In genomic region chr4:183905593-183906485, GRCh38 we compare ENCODE assay signal across 7 cellular contexts. TPM values are rescaled to one million over a fixed set of nuclear protein-coding genes. Genes with fewer than 3 reads are reported as not detected.
DNase-seq lines count a peak whose midpoint lies in the region; ATAC-seq, FAIRE-seq and TF ChIP-seq lines count a peak whose summit lies in the region.

No MANE protein-coding gene starts in this region.

- no peak for ATAC-seq in HG03354 (IDR thresholded peaks at IDR 0.05; ENCODE audit: poor library complexity, severe bottlenecking, unreplicated experiment)

- H3K9ac ChIP-seq in keratinocyte (ENCODE audit: control insufficient read depth, extremely low read depth, insufficient read depth, low read length) = peak overlapping the region; percentile 17

- H3K27ac ChIP-seq in keratinocyte (ENCODE audit: control insufficient read depth, insufficient read depth, low read length) (no peak overlapping the region), small intestine (ENCODE audit: low read depth in 1 of 2, low read length in 1 of 2) (peak overlapping the region in 1 of 2 donors; percentile 85)

- no peaks in the 10 kb centered on the region for H3K9me1 ChIP-seq in keratinocyte (ENCODE audit: control insufficient read depth, extremely low read depth, insufficient read depth, low read length)

- DNase-seq in GM20000 (ENCODE audit: low spot score) = peak; percentile 56
- DNase-seq in NCI-H748 (lab: John Stamatoyannopoulos, UW; ENCODE audit: unreplicated experiment) = peak; percentile 64
- DNase-seq in cerebellum (ENCODE audit: low spot score) = peak; percentile 58
- no peak for DNase-seq in keratinocyte (ENCODE audit: low read depth, low spot score)
- DNase-seq in small intestine = peak; percentile 8
- DNase-seq in SHP77 (lab: John Stamatoyannopoulos, UW) = no peak

- peak overlapping the region; percentile 66 for H2AFZ ChIP-seq in keratinocyte (ENCODE audit: control insufficient read depth, low read length)

- no peaks in the 10 kb centered on the region for H4K20me1 ChIP-seq in keratinocyte (ENCODE audit: control insufficient read depth, extremely low read depth, insufficient read depth, low read length)

- H3K27me3 ChIP-seq in keratinocyte (ENCODE audit: control insufficient read depth, extremely low read depth, insufficient read depth, low read length) (peaks cover 35% of the 10 kb centered on the region), small intestine (ENCODE audit: control insufficient read depth in 2 of 2, insufficient read depth in 2 of 2, low read length in 2 of 2) (peaks cover 0 to 12% of the 10 kb centered on the region in 2 donors)

- H3K36me3 ChIP-seq in keratinocyte (ENCODE audit: control insufficient read depth in 2 of 2, extremely low read depth in 1 of 2, insufficient read depth in 2 of 2, low read length in 2 of 2) = no peaks in the 10 kb centered on the region
- no peaks in the 10 kb centered on the region for H3K36me3 ChIP-seq in small intestine (ENCODE audit: control insufficient read depth in 2 of 2, insufficient read depth in 2 of 2, low read length in 2 of 2)

- TF ChIP-seq CTCF in GM20000 (IDR thresholded peaks at IDR 0.05; ENCODE audit: extremely low read depth, missing control alignments) (no peak), keratinocyte (optimal IDR thresholded peaks at IDR 0.05 in 1 of 3, IDR thresholded peaks at IDR 0.05 in 1 of 3, conservative IDR thresholded peaks at IDR 0.05 in 1 of 3; ENCODE audit: extremely low read depth in 1 of 3, insufficient read depth in 2 of 3, low read length in 3 of 3) (no peak)

- 1% methylated on average over 75 to 93 of the region's 93 CpGs for WGBS in small intestine, 3 donors

- peak overlapping the region; percentile 87 for H3K4me2 ChIP-seq in keratinocyte (ENCODE audit: control insufficient read depth, extremely low read depth, insufficient read depth, low read depth, low read length)

- FAIRE-seq in keratinocyte (lab: Jason Lieb, UNC) (no peak), small intestine (lab: Jason Lieb, UNC) (no peak)

- H3K4me1 ChIP-seq in keratinocyte (ENCODE audit: control insufficient read depth, extremely low read depth, insufficient read depth, low read length) (peaks cover 7% of the 10 kb centered on the region), small intestine (ENCODE audit: control insufficient read depth in 2 of 2, insufficient read depth in 1 of 2, low read depth in 1 of 2, low read length in 1 of 2) (no peaks in the 10 kb centered on the region)

- dilution Hi-C loops in keratinocyte (cut with MboI; ENCODE audit: extremely low pct_ligation_motif_present, low sequenced_read_pairs) = no loop called here

- no peaks in the 10 kb centered on the region for H3K79me2 ChIP-seq in keratinocyte (ENCODE audit: control insufficient read depth, insufficient read depth, low read length)

- H3K9me3 ChIP-seq in keratinocyte (ENCODE audit: control insufficient read depth, low read depth, low read length) (no peaks in the 10 kb centered on the region), small intestine (ENCODE audit: control insufficient read depth, low read depth) (no peaks in the 10 kb centered on the region)

- peak overlapping the region; percentile 24 to 66 (median 61) for H3K4me3 ChIP-seq in keratinocyte (ENCODE audit: control insufficient read depth in 2 of 3, extremely low read depth in 1 of 3, insufficient read depth in 2 of 3, low read depth in 1 of 3, low read length in 3 of 3)
- peak overlapping the region; percentile 41 to 48 for H3K4me3 ChIP-seq in small intestine (ENCODE audit: low read depth in 1 of 2, low read length in 2 of 2)

RNA-seq across cellular contexts. Expression of gene STOX2, which starts 0.7 kb away (rescaled TPM):
- 44.2 TPM for total RNA-seq in cerebellum
- 0.79 to 2.2 TPM (median 1.6 TPM) in 3 replicates for polyA plus RNA-seq in keratinocyte
- polyA plus RNA-seq in keratinocyte (2011; ENCODE audit: low read depth) = 3.7 TPM
- 0.80 and 1.2 TPM in 2 replicates for polyA plus RNA-seq in keratinocyte (2011; cell fraction: cytosol; rRNA removed)
- 3.0 and 4.0 TPM in 2 replicates for polyA plus RNA-seq in keratinocyte (2011; cell fraction: nucleus; rRNA removed)
- 0.52 and 1.7 TPM in 2 replicates for polyA plus RNA-seq in keratinocyte (2012; ENCODE audit: low replicate concordance)
- polyA minus RNA-seq in keratinocyte = 2.2 to 19.1 TPM (median 11.4 TPM) in 3 replicates
- polyA minus RNA-seq in keratinocyte (2011; cell fraction: cytosol; rRNA and poly(A)+ RNA removed) = 2.7 TPM
- polyA minus RNA-seq in keratinocyte (2011; cell fraction: nucleus; rRNA and poly(A)+ RNA removed) = 7.1 and 8.9 TPM in 2 replicates
- 1 to 10 TPM in 1 of 3 donors, under 1 TPM in 1, not detected in 1; 0.27 to 2.0 TPM for polyA plus RNA-seq in small intestine

Comparison
In these comparisons a context has a peak if more than half of its experiments do, and no peak if none do; other contexts are left out.
1. DNase-seq: peak in GM20000 (single experiment), NCI-H748 (single experiment), cerebellum (single experiment) and small intestine (single experiment); none in keratinocyte (single experiment) and SHP77 (0 of 2).